In genomic region chr20:38258545-38259223, GRCh38 we compare ENCODE assay signal across 30 cellular contexts. TPM values are rescaled to one million over a fixed set of nuclear protein-coding genes. Genes with fewer than 3 reads are reported as not detected.
A peak's percentile ranks its signal among the peaks of the same experiment; 100 is the strongest.
DNase-seq lines count a peak whose midpoint lies in the region; ATAC-seq and TF ChIP-seq lines count a peak whose summit lies in the region.
"Had no signal": no experiment of that assay in that cellular context is flagged by ENCODE, and none has a peak within 500 bp of the region (broad histone marks: within the 10 kb centered on the region; RNA-seq: fewer than 3 reads in every experiment).

No MANE protein-coding gene starts in this region.

- H3K79me2 ChIP-seq in hepatocyte: no peaks in the 10 kb centered on the region

- H3K27ac Mint-ChIP-seq in MCF 10A (ENCODE audit: low read depth, unreplicated experiment): no peak overlapping the region
- H3K27ac Mint-ChIP-seq in nephron: peak overlapping the region in 2 of 3 experiments; percentile 91 to 94
- H3K27ac Mint-ChIP-seq in activated T-cell treated with anti-CD3 and anti-CD28 coated beads, Interleukin-2, amount 50 U/mL, for 24 hours: no peak overlapping the region
- H3K27ac Mint-ChIP-seq: CD4-positive, alpha-beta T cell; memory B cell; T-cell had no signal

- peaks cover 0 to 4% of the 10 kb centered on the region in 2 donors for H3K4me1 ChIP-seq in breast epithelium
- H3K4me1 ChIP-seq in transverse colon: peaks cover 0 to 5% (median 0%) of the 10 kb centered on the region in 4 donors
- H3K4me1 ChIP-seq in hepatocyte (ENCODE audit: insufficient read depth): peaks cover 4% of the 10 kb centered on the region

- H3K9me3 Mint-ChIP-seq in MCF 10A (ENCODE audit: unreplicated experiment) (no peaks in the 10 kb centered on the region), nephron (no peaks in the 10 kb centered on the region)
- no peaks in the 10 kb centered on the region for H3K9me3 Mint-ChIP-seq in activated T-cell treated with anti-CD3 and anti-CD28 coated beads, Interleukin-2, amount 50 U/mL, for 24 hours
- H3K9me3 Mint-ChIP-seq: CD4-positive, alpha-beta T cell; memory B cell; T-cell had no signal

- H3K36me3 ChIP-seq in breast epithelium: no peaks in the 10 kb centered on the region
- no peaks in the 10 kb centered on the region for H3K36me3 ChIP-seq in transverse colon
- no peaks in the 10 kb centered on the region for H3K36me3 ChIP-seq in hepatocyte (replicated peaks; ENCODE audit: insufficient read depth, low read depth)
- H3K36me3 ChIP-seq: cardiac muscle cell, heart left ventricle, SJCRH30 had no signal

- H4K20me1 ChIP-seq in hepatocyte (ENCODE audit: insufficient read depth, poor library complexity, severe bottlenecking): no peaks in the 10 kb centered on the region

- in situ Hi-C loops in transverse colon (cut with MboI; ENCODE audit: low pct_ligation_motif_present in 1 of 4, low pct_unique_long_range_greater_than_20kb in 1 of 4, low sequenced_read_pairs in 3 of 4): no loop called here

- no peak for ATAC-seq in GM18858 (IDR thresholded peaks at IDR 0.05; ENCODE audit: unreplicated experiment)
- ATAC-seq: heart left ventricle, Panc1, T-cell had no signal

- H3K27me3 Mint-ChIP-seq in MCF 10A (ENCODE audit: insufficient read depth, unreplicated experiment) (peaks cover 18% of the 10 kb centered on the region), nephron (ENCODE audit: low read depth) (peaks cover 15% of the 10 kb centered on the region)
- peaks cover 54% of the 10 kb centered on the region for H3K27me3 Mint-ChIP-seq in activated T-cell treated with anti-CD3 and anti-CD28 coated beads, Interleukin-2, amount 50 U/mL, for 24 hours

- H3K4me2 ChIP-seq in hepatocyte: no peak overlapping the region

- H3K27me3 ChIP-seq in breast epithelium: no peaks in the 10 kb centered on the region
- H3K27me3 ChIP-seq in transverse colon: peaks cover 36% of the 10 kb centered on the region
- H3K27me3 ChIP-seq in hepatocyte: peaks cover 21% of the 10 kb centered on the region
- H3K27me3 ChIP-seq: SJCRH30 had no signal

- H3K4me3 ChIP-seq in breast epithelium (no peak overlapping the region), choroid plexus epithelial cell (ENCODE audit: low read depth, low read length) (peak overlapping the region; percentile 81), transverse colon (no peak overlapping the region), hepatocyte (no peak overlapping the region)
- H3K4me3 ChIP-seq: cardiac muscle cell, SJCRH30 had no signal

- H3K4me1 Mint-ChIP-seq in MCF 10A (ENCODE audit: insufficient read depth, unreplicated experiment) (peaks cover 15% of the 10 kb centered on the region), nephron (peaks cover 44% of the 10 kb centered on the region)
- H3K4me1 Mint-ChIP-seq in activated T-cell treated with anti-CD3 and anti-CD28 coated beads, Interleukin-2, amount 50 U/mL, for 24 hours (ENCODE audit: low read depth): no peaks in the 10 kb centered on the region

- TF ChIP-seq POLR2A in breast epithelium (IDR thresholded peaks at IDR 0.05) (no peak), transverse colon (IDR thresholded peaks at IDR 0.05) (no peak)

- POLR2A ChIA-PET in MCF 10A (lab: Yijun Ruan, JAX): interaction anchor here (0.7 to 1.0 kb wide), 2 partner anchors 13 to 1956 kb away, joined by 3 read pairs; no protein-coding TSS in a partner anchor

- WGBS in transverse colon (ENCODE audit: low coverage in 1 of 2), 2 donors: 85 to 90% methylated on average over 3 to 7 of the region's 7 CpGs
- 86% methylated on average over 7 of the region's 7 CpGs for whole genome bisulfite sequencing in hepatocyte (ENCODE audit: low lambda C conversion rate, missing lambda C conversion rate)

- H3K9me2 ChIP-seq in hepatocyte (replicated peaks; ENCODE audit: insufficient read depth): no peaks in the 10 kb centered on the region

- H2AFZ ChIP-seq in hepatocyte: no peak overlapping the region

- no peak for TF ChIP-seq EP300 in transverse colon (IDR thresholded peaks at IDR 0.05; ENCODE audit: low read depth)

- CTCF ChIA-PET in MCF 10A (lab: Yijun Ruan, JAX): interaction anchor here (0.6 to 1.3 kb wide), 2 partner anchors 35 to 136 kb away, joined by 3 read pairs; no protein-coding TSS in a partner anchor

- no peaks in the 10 kb centered on the region for H3K9me3 ChIP-seq in breast epithelium
- H3K9me3 ChIP-seq in transverse colon: no peaks in the 10 kb centered on the region
- no peaks in the 10 kb centered on the region for H3K9me3 ChIP-seq in hepatocyte (ENCODE audit: low read depth)
- H3K9me3 ChIP-seq: heart left ventricle, SJCRH30 had no signal

- H3K27ac ChIP-seq in breast epithelium (peak overlapping the region; percentile 7 to 96), transverse colon (peak overlapping the region; percentile 21 to 43 (median 28)), hepatocyte (no peak overlapping the region)
- H3K27ac ChIP-seq: 22Rv1, cardiac muscle cell, SJCRH30 had no signal

- H3K4me3 Mint-ChIP-seq in MCF 10A (ENCODE audit: unreplicated experiment) (no peak overlapping the region), nephron (peak overlapping the region in 2 of 3 experiments; percentile 85 to 88)
- H3K4me3 Mint-ChIP-seq in activated T-cell treated with anti-CD3 and anti-CD28 coated beads, Interleukin-2, amount 50 U/mL, for 24 hours: no peak overlapping the region
- H3K4me3 Mint-ChIP-seq: CD4-positive, alpha-beta T cell; memory B cell; T-cell had no signal

- DNase-seq in breast epithelium (ENCODE audit: low spot score in 2 of 2) (no peak), MCF 10A (ENCODE audit: unreplicated experiment) (no peak), choroid plexus epithelial cell (ENCODE audit: low read depth) (no peak), transverse colon (no peak), hepatocyte (ENCODE audit: low spot score) (no peak)
- DNase-seq in activated T-cell treated with anti-CD3 and anti-CD28 coated beads, Interleukin-2, amount 50 U/mL, for 24 hours: no peak
- DNase-seq: activated CD4-positive, alpha-beta T cell treated with anti-CD3 and anti-CD28 coated beads for 1 hour; activated gamma-delta T cell treated with Interleukin-2 at 50 U/mL for 16 hours; CD4-positive, alpha-beta T cell; heart left ventricle; NCI-H1048; NCI-H1694 treated with DMSO at 0.1 percent for 48 hours; NCI-H2171 treated with DMSO at 0.1 percent for 48 hours; NCI-H524; stimulated activated CD4-positive, alpha-beta T cell treated with anti-CD3 and anti-CD28 coated beads, Interleukin-12 subunit alpha, Interleukin-12 subunit beta, amount 100 ng/mL, for 4 hours; stimulated activated CD4-positive, alpha-beta T cell treated with anti-CD3 and anti-CD28 coated beads, Interleukin-4, amount 100 ng/mL, for 24 hours; stimulated activated naive CD4-positive, alpha-beta T cell treated with Interleukin-2 at 50 U/mL for 16 hours; T-cell; trophoblast cell had no signal

- H3K36me3 Mint-ChIP-seq in MCF 10A (ENCODE audit: insufficient read depth, unreplicated experiment): no peaks in the 10 kb centered on the region
- no peaks in the 10 kb centered on the region for H3K36me3 Mint-ChIP-seq in nephron (ENCODE audit: low read depth)
- H3K36me3 Mint-ChIP-seq in activated T-cell treated with anti-CD3 and anti-CD28 coated beads, Interleukin-2, amount 50 U/mL, for 24 hours (ENCODE audit: low read depth): no peaks in the 10 kb centered on the region
- H3K36me3 Mint-ChIP-seq: memory B cell, T-cell had no signal

- no TSS peak for BruUV-seq in MCF 10A (replicated peaks; lab: Mats Ljungman, UMichigan)

- intact Hi-C loops in breast epithelium (cut with DNase I; ENCODE audit: low total_unique reads) (no loop called here), MCF 10A (cut with micrococcal nuclease) (no loop called here), transverse colon (cut with DNase I; ENCODE audit: low total_unique reads) (no loop called here)

- TF ChIP-seq CTCF in breast epithelium (IDR thresholded peaks at IDR 0.05): no peak
- no peak for TF ChIP-seq CTCF in MCF 10A (IDR thresholded peaks at IDR 0.05; ENCODE audit: unreplicated experiment)
- TF ChIP-seq CTCF in choroid plexus epithelial cell (conservative IDR thresholded peaks at IDR 0.05; ENCODE audit: low read depth, low read length): no peak
- TF ChIP-seq CTCF in nephron (IDR thresholded peaks at IDR 0.05; ENCODE audit: unreplicated experiment in 3 of 3): no peak
- no peak for TF ChIP-seq CTCF in transverse colon (IDR thresholded peaks at IDR 0.05)
- no peak for TF ChIP-seq CTCF in hepatocyte (IDR thresholded peaks at IDR 0.05; ENCODE audit: poor library complexity)

RNA-seq across cellular contexts. Expression of gene KIAA1755, which starts 1.9 kb away (rescaled TPM):
- total RNA-seq in breast epithelium (1 to 10 TPM; 2.1 to 5.1 (median 4.3) TPM), MCF 10A (2022) (not detected in 2 replicates), transverse colon (10 to 100 TPM in 1 of 4 donors, 1 to 10 TPM in 3; 1.6 to 20.2 (median 3.7) TPM), hepatocyte (2.0 and 3.4 TPM in 2 replicates)
- 1.3 and 1.6 TPM in 2 replicates for polyA plus RNA-seq in hepatocyte
- total RNA-seq: cardiac muscle cell; CD4-positive, alpha-beta T cell; G401; T-cell had no signal
- polyA plus RNA-seq: cardiac muscle cell had no signal

RNA-seq across cellular contexts. Expression of gene BPI, which starts 45.3 kb away (rescaled TPM):
- total RNA-seq in breast epithelium: under 1 TPM in 1 of 3 donors, not detected in 2; 0.59 TPM
- not detected in 2 replicates for total RNA-seq in MCF 10A (2022)
- total RNA-seq in transverse colon: not detected
- 0.63 TPM in 1 of 2 replicates, not detected in the other for total RNA-seq in hepatocyte
- 0.66 TPM in 1 of 2 replicates, not detected in the other for polyA plus RNA-seq in hepatocyte
- total RNA-seq: cardiac muscle cell, endothelial cell of umbilical vein, fibroblast of villous mesenchyme, G401, myocyte, T-cell had no signal
- polyA plus RNA-seq: cardiac muscle cell, endothelial cell of umbilical vein, heart left ventricle had no signal

Comparison
In these comparisons a context has a peak if more than half of its experiments do, and no peak if none do; other contexts are left out.
1. H3K27ac Mint-ChIP-seq: peak in nephron (2 of 3); none in MCF 10A (single experiment) and activated T-cell treated with anti-CD3 and anti-CD28 coated beads, Interleukin-2, amount 50 U/mL, for 24 hours (single experiment).
2. H3K4me3 Mint-ChIP-seq: peak in nephron (2 of 3); none in MCF 10A (single experiment) and activated T-cell treated with anti-CD3 and anti-CD28 coated beads, Interleukin-2, amount 50 U/mL, for 24 hours (single experiment).